ENCODE assay signal across 26 cellular contexts in genomic region chr13:34578917-34579316, GRCh38.
"Had no signal": no experiment of that assay in that cellular context is flagged by ENCODE, and none has a peak within 500 bp of the region (broad histone marks: within the 10 kb centered on the region; RNA-seq: fewer than 3 reads in every experiment).

No MANE protein-coding gene starts in this region.

- FAIRE-seq: pancreas had no signal

- ATAC-seq: left colon; left lung; lower lobe of right lung; naive thymus-derived CD8-positive, alpha-beta T cell; pancreas; right cardiac atrium; sciatic nerve; stimulated activated naive B cell treated with anti-CD40 and anti-IgM and Interleukin-4, amounts not matched to agents 10 μg/mL and 1 μg/mL and 100 μg/mL, for 72 hours; stimulated activated naive CD8-positive, alpha-beta T cell treated with anti-CD3 and anti-CD28 coated beads, Interleukin-15, Interleukin-2, amounts not matched to agents 100 U/mL and 50 U/mL, for 24 hours had no signal

- DNase-seq: kidney glomerular epithelial cell; left colon; left lung; lower lobe of right lung; mesenchymal stem cell; naive thymus-derived CD8-positive, alpha-beta T cell; nucleus accumbens; pancreas; posterior cingulate gyrus; retina; right cardiac atrium; stimulated activated CD4-positive, alpha-beta T cell treated with anti-CD3 and anti-CD28 coated beads, Interleukin-12 subunit alpha, Interleukin-12 subunit beta, amount 100 ng/mL, for 4 hours; stimulated activated CD4-positive, alpha-beta T cell treated with anti-CD3 and anti-CD28 coated beads, Interleukin-15, amount 100 ng/mL, for 24 hours; stimulated activated CD4-positive, alpha-beta T cell treated with anti-CD3 and anti-CD28 coated beads, Interleukin-2, amount 100 ng/mL, for 24 hours; stimulated activated CD4-positive, alpha-beta T cell treated with anti-CD3 and anti-CD28 coated beads, Interleukin-4, amount 100 ng/mL, for 1 hour; stimulated activated naive B cell treated with anti-CD40 and anti-IgM and Interleukin-4, amounts not matched to agents 10 μg/mL and 1 μg/mL and 100 μg/mL, for 72 hours; stimulated activated naive CD8-positive, alpha-beta T cell treated with anti-CD3 and anti-CD28 coated beads, Interleukin-15, Interleukin-2, amounts not matched to agents 100 U/mL and 50 U/mL, for 24 hours; stomach; testis; thyroid gland; transverse colon; upper lobe of left lung had no signal

- H3K27ac ChIP-seq: left lung, lower lobe of right lung, pancreas, prostate gland, skin epidermis, stomach, testis, thyroid gland, transverse colon, upper lobe of left lung, vagina had no signal
